ENCODE assay signal across 11 cellular contexts in the genomic region with DNA sequence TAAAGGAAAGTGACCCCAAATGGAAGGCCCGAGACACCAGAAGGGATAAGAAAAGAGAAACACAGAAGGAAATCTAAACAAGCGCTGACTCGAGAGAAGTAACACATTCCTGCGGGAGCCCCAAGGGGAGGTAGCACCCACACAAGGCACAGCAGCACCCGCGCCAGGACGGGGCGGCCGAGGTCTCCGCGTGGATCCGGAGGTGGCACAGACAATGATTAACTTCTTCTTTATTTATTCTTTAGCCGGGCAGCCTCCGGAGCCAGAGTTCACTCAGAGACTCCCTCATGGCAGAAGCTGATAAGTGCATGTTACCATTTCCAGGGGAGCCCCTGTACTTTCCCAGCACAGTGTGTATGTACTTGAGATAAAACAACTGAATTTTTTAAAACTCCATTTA. TPM values are rescaled to one million over a fixed set of nuclear protein-coding genes. Genes with fewer than 3 reads are reported as not detected.
DNase-seq lines count a peak whose midpoint lies in the region; ATAC-seq and TF ChIP-seq lines count a peak whose summit lies in the region.
"Had no signal": no experiment of that assay in that cellular context is flagged by ENCODE, and none has a peak within 500 bp of the region (broad histone marks: within the 10 kb centered on the region; RNA-seq: fewer than 3 reads in every experiment).

No MANE protein-coding gene starts in this region.

- no peaks in the 10 kb centered on the region for H3K27me3 ChIP-seq in RWPE2 (ENCODE audit: insufficient read depth, poor library complexity, severe bottlenecking)
- H3K27me3 ChIP-seq in foreskin keratinocyte: no peaks in the 10 kb centered on the region

- DNase-seq in RWPE2 (ENCODE audit: low spot score): no peak
- peak; percentile 72 for DNase-seq in glomerular visceral epithelial cell (ENCODE audit: extremely low spot score)
- DNase-seq in progenitor cell of endocrine pancreas (ENCODE audit: low spot score, unreplicated experiment): no peak
- DNase-seq in foreskin keratinocyte: no peak
- DNase-seq in NCI-H1105 treated with DMSO at 0.1 percent for 48 hours (lab: John Stamatoyannopoulos, UW): no peak
- no peak for DNase-seq in DMS114 treated with DMSO at 0.1 percent for 48 hours (lab: John Stamatoyannopoulos, UW; ENCODE audit: unreplicated experiment)
- DNase-seq: activated effector memory CD4-positive, alpha-beta T cell treated with anti-CD3 and anti-CD28 coated beads, Interleukin-2, amount 50 U/mL, for 16 hours; dermis blood vessel endothelial cell; NCI-H1930 had no signal

- no peaks in the 10 kb centered on the region for H3K9me3 ChIP-seq in RWPE2 (ENCODE audit: severe bottlenecking)

- H3K27ac ChIP-seq in C4-2B: peak overlapping the region; percentile 65
- H3K27ac ChIP-seq in RWPE2 (ENCODE audit: poor library complexity, severe bottlenecking): peak overlapping the region; percentile 13
- H3K27ac ChIP-seq in foreskin keratinocyte: no peak overlapping the region

- peak overlapping the region; percentile 65 for H3K27ac Mint-ChIP-seq in progenitor cell of endocrine pancreas

- H3K36me3 ChIP-seq in RWPE2 (ENCODE audit: low read depth): peaks cover 5% of the 10 kb centered on the region

- peaks cover 1% of the 10 kb centered on the region for H3K36me3 Mint-ChIP-seq in progenitor cell of endocrine pancreas (ENCODE audit: insufficient read depth)

- peak overlapping the region; percentile 37 for H3K4me3 Mint-ChIP-seq in progenitor cell of endocrine pancreas (ENCODE audit: low read depth)

- H3K4me1 Mint-ChIP-seq in progenitor cell of endocrine pancreas (ENCODE audit: low read depth): peaks cover 41% of the 10 kb centered on the region

- TF ChIP-seq CTCF in C4-2B (conservative IDR thresholded peaks at IDR 0.05) (no peak), RWPE2 (IDR thresholded peaks at IDR 0.05; ENCODE audit: poor library complexity, severe bottlenecking) (no peak), progenitor cell of endocrine pancreas (IDR thresholded peaks at IDR 0.05; ENCODE audit: unreplicated experiment) (no peak), foreskin keratinocyte (conservative IDR thresholded peaks at IDR 0.05) (no peak)

- H3K4me1 ChIP-seq in RWPE2 (ENCODE audit: insufficient read depth, poor library complexity, severe bottlenecking): peaks cover 30% of the 10 kb centered on the region
- H3K4me1 ChIP-seq in foreskin keratinocyte: peaks cover 22% of the 10 kb centered on the region

- no peak overlapping the region for H3K4me3 ChIP-seq in RWPE2 (ENCODE audit: severe bottlenecking)

- no peak for ATAC-seq in RWPE2 (ENCODE audit: low read depth)
- no peak for ATAC-seq in foreskin keratinocyte
- ATAC-seq in GM21717 (IDR thresholded peaks at IDR 0.05; ENCODE audit: unreplicated experiment): no peak

- no peaks in the 10 kb centered on the region for H3K9me3 Mint-ChIP-seq in progenitor cell of endocrine pancreas (ENCODE audit: low read depth)

- no peaks in the 10 kb centered on the region for H3K27me3 Mint-ChIP-seq in progenitor cell of endocrine pancreas

RNA-seq across cellular contexts. Expression of a gene that starts 5.1 kb away (rescaled TPM):
- total RNA-seq in progenitor cell of endocrine pancreas: 41.2 and 44.4 TPM in 2 replicates
- total RNA-seq in foreskin keratinocyte: 34.2 and 37.3 TPM in 2 replicates
- 44.5 and 52.5 TPM in 2 replicates for polyA plus RNA-seq in foreskin keratinocyte
